In genomic region chr21:34744801-34745200, GRCh38 we compare ENCODE assay signal across 5 cellular contexts.
"Had no signal": no experiment of that assay in that cellular context is flagged by ENCODE, and none has a peak within 500 bp of the region (broad histone marks: within the 10 kb centered on the region; RNA-seq: fewer than 3 reads in every experiment).

No MANE protein-coding gene starts in this region.

- H3K27ac ChIP-seq: cardiac muscle cell, lower lobe of right lung, tibial artery had no signal

- H3K9me3 ChIP-seq: heart right ventricle, lower lobe of right lung, tibial artery had no signal

- H3K4me3 ChIP-seq: cardiac muscle cell, tibial artery had no signal

- H3K36me3 ChIP-seq: cardiac muscle cell, heart right ventricle, lower lobe of right lung, tibial artery had no signal

- DNase-seq: cortex of kidney had no signal
